In the genomic region with DNA sequence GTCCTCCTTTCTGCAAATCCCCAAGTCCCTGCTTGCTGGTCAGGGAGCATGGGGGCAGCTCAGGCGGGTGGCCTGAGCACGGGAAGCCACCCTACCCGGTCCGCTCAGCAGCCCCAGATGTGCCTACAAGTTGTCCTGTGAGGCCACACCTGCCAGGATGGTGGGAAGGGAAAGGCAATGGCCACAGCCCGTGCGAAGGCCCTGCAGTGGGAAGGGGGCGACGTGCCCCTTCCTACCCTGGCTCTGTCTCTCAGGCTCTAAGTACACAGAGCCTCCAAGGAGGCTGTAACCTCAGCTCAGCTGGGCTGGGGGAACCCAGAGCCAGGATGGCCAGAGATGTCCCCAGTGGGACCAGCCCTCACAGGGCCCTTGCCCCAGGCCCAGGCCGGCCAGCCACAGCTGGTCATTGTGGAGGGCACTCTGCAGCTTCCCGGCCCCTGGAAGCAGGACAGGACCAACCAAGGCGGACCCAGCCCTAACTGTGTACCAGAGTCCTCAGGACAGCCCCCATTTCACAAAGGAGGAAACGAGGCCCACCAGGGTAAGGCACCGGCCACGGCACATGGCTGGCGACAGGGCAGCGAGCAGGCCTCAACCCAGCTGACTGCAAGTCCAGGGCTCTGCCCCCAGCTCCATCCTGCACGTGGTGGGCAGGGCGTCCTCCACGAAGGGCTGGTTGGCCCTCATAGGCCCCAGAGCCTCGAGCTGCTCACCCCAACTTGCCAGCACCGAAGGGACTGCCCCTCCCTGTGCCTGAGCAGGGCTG, we compare ENCODE assay signal across 25 cellular contexts.
A peak's percentile ranks its signal among the peaks of the same experiment; 100 is the strongest.
DNase-seq lines count a peak whose midpoint lies in the region; ATAC-seq, FAIRE-seq and TF ChIP-seq lines count a peak whose summit lies in the region.
"Had no signal": no experiment of that assay in that cellular context is flagged by ENCODE, and none has a peak within 500 bp of the region (broad histone marks: within the 10 kb centered on the region; RNA-seq: fewer than 3 reads in every experiment).

No MANE protein-coding gene starts in this region.

- H3K79me1 ChIP-seq in H9 (ENCODE audit: insufficient read depth, low read depth, low read length, poor library complexity, severe bottlenecking) (no peaks in the 10 kb centered on the region), H1 (ENCODE audit: low read depth, low read length) (no peaks in the 10 kb centered on the region)

- H2BK12ac ChIP-seq in H9 (ENCODE audit: insufficient read length, low read depth, low read length) (no peak overlapping the region), H1 (ENCODE audit: low read depth, low read length) (0 out of 2 replicates have a peak overlapping the region, but pooled peaks have one; percentile 9)

- no peak overlapping the region for H3K9ac ChIP-seq in H9 (ENCODE audit: extremely low read depth, insufficient read length, low read length)
- peak overlapping the region; percentile 78; the same call in 1 of the 2 replicates for H3K9ac ChIP-seq in OCI-LY3 (ENCODE audit: low read length)
- no peak overlapping the region for H3K9ac ChIP-seq in H1 (replicated peaks in 1 of 4; ENCODE audit: extremely low read depth in 1 of 4, low read depth in 3 of 4, low read length in 3 of 4)
- H3K9ac ChIP-seq: GM23248 had no signal

- peaks cover 3% of the 10 kb centered on the region for H3K23me2 ChIP-seq in H9 (ENCODE audit: insufficient read length, low read depth, low read length, poor library complexity, severe bottlenecking)
- H3K23me2 ChIP-seq in H1 (ENCODE audit: low read depth, low read length) = no peaks in the 10 kb centered on the region

- H3K18ac ChIP-seq in H9 (ENCODE audit: insufficient read length, low read depth, low read length) = no peak overlapping the region
- H3K18ac ChIP-seq in H1 (ENCODE audit: extremely low read depth, low read length) = no peak overlapping the region

- POLR2A ChIA-PET in H1 (lab: Charles Lee; ENCODE audit: partially characterized antibody) = no interaction called here

- H3K4me1 ChIP-seq in H9 (ENCODE audit: insufficient read depth, low read length) (no peaks in the 10 kb centered on the region), OCI-LY3 (ENCODE audit: low read length) (peaks cover 52% of the 10 kb centered on the region), H1 (replicated peaks in 1 of 4; ENCODE audit: control insufficient read depth in 3 of 4, insufficient read depth in 4 of 4, low read length in 3 of 4) (no peaks in the 10 kb centered on the region), osteoblast (ENCODE audit: insufficient read depth, low read length) (no peaks in the 10 kb centered on the region), SJCRH30 (peaks cover 23% of the 10 kb centered on the region), suprapubic skin (peaks cover 5% of the 10 kb centered on the region)
- H3K4me1 ChIP-seq: A549 had no signal

- H2AK5ac ChIP-seq in H9 (ENCODE audit: insufficient read length, low read length) (no peak overlapping the region), H1 (ENCODE audit: low read depth, low read length) (no peak overlapping the region)

- H4K91ac ChIP-seq in H9 (ENCODE audit: insufficient read length, low read depth, low read length) = no peak overlapping the region
- H4K91ac ChIP-seq in H1 (replicated peaks; ENCODE audit: insufficient read length, low read length) = no peak overlapping the region

- H3T11ph ChIP-seq in H9 (ENCODE audit: low read length) = no peak overlapping the region

- DNase-seq in H9 = peak; percentile 30
- DNase-seq in H1 (ENCODE audit: low read depth in 1 of 2, low spot score in 2 of 2) = no peak
- DNase-seq in osteoblast (ENCODE audit: insufficient read length, low spot score, missing footprints) = peak; percentile 68
- DNase-seq in SJCRH30 = no peak
- no peak for DNase-seq in suprapubic skin (ENCODE audit: low spot score in 2 of 2)
- DNase-seq: 8988T; ACHN; AML-193; CD4-positive, alpha-beta T cell; CD8-positive, alpha-beta memory T cell; DMS 273 treated with DMSO at 0.1 percent for 48 hours; DMS79; EL; GDM1; GM23248; HCEC 1CT had no signal

- H3K36me3 ChIP-seq in OCI-LY3 (replicated peaks; ENCODE audit: low read depth, low read length) (no peaks in the 10 kb centered on the region), H1 (ENCODE audit: control insufficient read depth in 2 of 4, insufficient read depth in 4 of 4, low read length in 3 of 4) (no peaks in the 10 kb centered on the region), osteoblast (ENCODE audit: insufficient read depth, low read length) (no peaks in the 10 kb centered on the region), SJCRH30 (no peaks in the 10 kb centered on the region), suprapubic skin (no peaks in the 10 kb centered on the region)
- H3K36me3 ChIP-seq: BE2C; BLaER1 treated with 17β-estradiol and CSF1 and Interleukin-3, amounts not matched to agents 10 nM and 100 nM had no signal

- no peaks in the 10 kb centered on the region; a peak in 1 of 5 replicates for H3K9me3 Mint-ChIP-seq in H9
- H3K9me3 Mint-ChIP-seq: CD14-positive monocyte; CD4-positive, alpha-beta T cell; CD8-positive, alpha-beta memory T cell had no signal

- H3K14ac ChIP-seq in H9 (ENCODE audit: insufficient read depth, low read length) (no peak overlapping the region; the same call in 1 of the 2 replicates), H1 (ENCODE audit: insufficient read length) (no peak overlapping the region)

- H3K27ac ChIP-seq in H9 (ENCODE audit: insufficient read length, low read depth, low read length) (no peak overlapping the region), OCI-LY3 (ENCODE audit: low read length) (peak overlapping the region; percentile 77), H1 (ENCODE audit: low read depth, low read length) (no peak overlapping the region), osteoblast (ENCODE audit: low read depth, low read length) (no peak overlapping the region), SJCRH30 (no peak overlapping the region), suprapubic skin (no peak overlapping the region)
- H3K27ac ChIP-seq: A549, GM23248 had no signal

- TF ChIP-seq CTCF in H9 (conservative IDR thresholded peaks at IDR 0.05) (no peak), OCI-LY3 (IDR thresholded peaks at IDR 0.05; ENCODE audit: low read depth, low read length) (no peak), H1 (IDR thresholded peaks at IDR 0.05; ENCODE audit: control extremely low read depth in 1 of 3, insufficient read depth in 1 of 3, low read depth in 1 of 3, low read length in 3 of 3) (no peak), osteoblast (IDR thresholded peaks at IDR 0.05; ENCODE audit: extremely low read depth, low read depth, low read length) (no peak), suprapubic skin (IDR thresholded peaks at IDR 0.05) (no peak)

- no peak overlapping the region for H4K8ac ChIP-seq in H9 (replicated peaks; ENCODE audit: insufficient read length, low read depth, low read length)
- H4K8ac ChIP-seq in H1 (ENCODE audit: extremely low read depth, insufficient read depth, low read length) = no peak overlapping the region

- H3K4me1 Mint-ChIP-seq in H9 = peaks cover 0 to 9% of the 10 kb centered on the region in 2 experiments; a peak in 2 of 4 replicates
- H3K4me1 Mint-ChIP-seq: CD14-positive monocyte; CD8-positive, alpha-beta memory T cell had no signal

- no peak overlapping the region for H2BK20ac ChIP-seq in H9 (ENCODE audit: low read depth, low read length, poor library complexity, severe bottlenecking)
- no peak overlapping the region for H2BK20ac ChIP-seq in H1 (ENCODE audit: low read length)

- no peak overlapping the region for H2BK15ac ChIP-seq in H9 (ENCODE audit: low read depth, low read length)
- no peak overlapping the region for H2BK15ac ChIP-seq in H1 (ENCODE audit: low read length)

- H3K4me3 ChIP-seq in OCI-LY3 (ENCODE audit: low read length) (no peak overlapping the region), H1 (ENCODE audit: extremely low read depth in 1 of 4, insufficient read depth in 2 of 4, low read depth in 3 of 4, low read length in 4 of 4) (no peak overlapping the region), osteoblast (ENCODE audit: insufficient read depth, low read length) (no peak overlapping the region), SJCRH30 (no peak overlapping the region), suprapubic skin (no peak overlapping the region)
- H3K4me3 ChIP-seq: A549; BLaER1 treated with 17β-estradiol and CSF1 and Interleukin-3, amounts not matched to agents 10 nM and 100 nM; GM12878; GM23248 had no signal

- TF ChIP-seq POLR2A in H1 (IDR thresholded peaks at IDR 0.05; ENCODE audit: control extremely low read depth in 1 of 2, low read depth in 2 of 2, low read length in 2 of 2) (no peak), suprapubic skin (IDR thresholded peaks at IDR 0.05) (no peak)

- H3K79me2 ChIP-seq in H9 (ENCODE audit: insufficient read depth, low read length) (no peaks in the 10 kb centered on the region), OCI-LY3 (ENCODE audit: low read length) (peaks cover 5% of the 10 kb centered on the region; the same call in 1 of the 2 replicates), H1 (ENCODE audit: control insufficient read depth in 1 of 2, insufficient read depth in 2 of 2, low read length in 2 of 2) (no peaks in the 10 kb centered on the region), osteoblast (ENCODE audit: insufficient read depth, low read length) (no peaks in the 10 kb centered on the region)

- H3K4me3 Mint-ChIP-seq in H9 = no peak overlapping the region
- H3K4me3 Mint-ChIP-seq: CD14-positive monocyte; CD4-positive, alpha-beta T cell; CD8-positive, alpha-beta memory T cell had no signal

- ATAC-seq in HG03442 (IDR thresholded peaks at IDR 0.05; ENCODE audit: unreplicated experiment) = no peak
- ATAC-seq: A549 had no signal

- TF ChIP-seq EP300 in H1 (IDR thresholded peaks at IDR 0.05; ENCODE audit: borderline replicate concordance in 1 of 2, low read depth in 2 of 2, low read length in 2 of 2) (no peak), suprapubic skin (IDR thresholded peaks at IDR 0.05) (no peak)

- H3K4ac ChIP-seq in H9 (ENCODE audit: low read depth, low read length) = no peak overlapping the region
- no peak overlapping the region for H3K4ac ChIP-seq in H1 (replicated peaks; ENCODE audit: insufficient read length, low read depth, low read length)

- H3K56ac ChIP-seq in H9 (ENCODE audit: insufficient read length, low read depth, low read length) = no peak overlapping the region
- H3K56ac ChIP-seq in H1 (replicated peaks; ENCODE audit: insufficient read length, low read depth, low read length) = no peak overlapping the region

- H3K23ac ChIP-seq in H9 (ENCODE audit: insufficient read length, low read depth, low read length) = no peak overlapping the region
- no peak overlapping the region for H3K23ac ChIP-seq in H1 (ENCODE audit: insufficient read length)

- CTCF ChIA-PET in H1 (lab: Charles Lee; ENCODE audit: partially characterized antibody) = interaction anchor here (0.6 to 0.9 kb wide), 3 partner anchors 36 to 724 kb away, joined by 3 read pairs; no protein-coding TSS in a partner anchor

- no CpG with 5 or more reads among the region's 21 CpGs for WGBS in H9 (ENCODE audit: extremely low coverage, insufficient read length, low lambda C conversion rate)
- 82% methylated on average over 18 of the region's 21 CpGs; no CpG with 5 or more reads in 1 of the 2 experiments for WGBS in H1 (ENCODE audit: extremely low coverage in 1 of 2, insufficient coverage in 1 of 2, insufficient read length in 1 of 2, insufficient replicate concordance in 2 of 2, low coverage in 1 of 2, low lambda C conversion rate in 2 of 2, missing lambda C conversion rate in 1 of 2), 2 experiments
- WGBS in suprapubic skin = 95% methylated on average over 10 of the region's 21 CpGs

- no peak overlapping the region for H2BK120ac ChIP-seq in H9 (ENCODE audit: low read depth, low read length, poor library complexity, severe bottlenecking)
- H2BK120ac ChIP-seq in H1 (replicated peaks; ENCODE audit: low read depth, low read length) = no peak overlapping the region

- H3K36me3 Mint-ChIP-seq in H9 (ENCODE audit: insufficient read depth in 1 of 3, low read depth in 3 of 3) = no peaks in the 10 kb centered on the region
- H3K36me3 Mint-ChIP-seq: CD14-positive monocyte; CD8-positive, alpha-beta memory T cell had no signal

- H3K4me2 ChIP-seq in H9 (ENCODE audit: insufficient read depth, insufficient read length, low read length) = no peak overlapping the region
- H3K4me2 ChIP-seq in OCI-LY3 (ENCODE audit: low read length) = peak overlapping the region; percentile 98; the same call in 1 of the 2 replicates
- no peak overlapping the region for H3K4me2 ChIP-seq in H1 (ENCODE audit: insufficient read depth in 1 of 2, low read depth in 2 of 2, low read length in 2 of 2)
- H3K4me2 ChIP-seq in osteoblast (ENCODE audit: insufficient read depth, low read length) = no peak overlapping the region
- H3K4me2 ChIP-seq: A549 had no signal

- H2BK5ac ChIP-seq in H9 (ENCODE audit: insufficient read length, low read length) (no peak overlapping the region), H1 (ENCODE audit: low read depth, low read length) (peak overlapping the region; percentile 60)

- no peak for FAIRE-seq in H1 (lab: Jason Lieb, UNC)
- FAIRE-seq: A549, D721Med, GM12878, GM19239 had no signal

- H4K20me1 ChIP-seq in H9 (ENCODE audit: control insufficient read depth, insufficient read depth, insufficient read length) (no peaks in the 10 kb centered on the region), OCI-LY3 (ENCODE audit: insufficient read depth, low read length) (no peaks in the 10 kb centered on the region), H1 (replicated peaks in 1 of 2; ENCODE audit: control insufficient read depth in 1 of 2, insufficient read depth in 2 of 2, low read length in 2 of 2) (peaks cover 0 to 5% of the 10 kb centered on the region in 2 experiments), osteoblast (ENCODE audit: insufficient read depth, low read length) (no peaks in the 10 kb centered on the region)

- H3K27me3 ChIP-seq in H9 (ENCODE audit: insufficient read depth, low read length) (no peaks in the 10 kb centered on the region), OCI-LY3 (ENCODE audit: low read depth, low read length) (no peaks in the 10 kb centered on the region), H1 (replicated peaks in 1 of 4; ENCODE audit: control insufficient read depth in 3 of 4, extremely low read depth in 1 of 4, insufficient read depth in 3 of 4, low read length in 3 of 4) (no peaks in the 10 kb centered on the region; a peak in 1 of 7 replicates), osteoblast (ENCODE audit: insufficient read depth, low read length) (no peaks in the 10 kb centered on the region), SJCRH30 (no peaks in the 10 kb centered on the region; the same call in 1 of the 2 replicates), suprapubic skin (no peaks in the 10 kb centered on the region)
- H3K27me3 ChIP-seq: BE2C; BLaER1 treated with 17β-estradiol and CSF1 and Interleukin-3, amounts not matched to agents 10 nM and 100 nM had no signal

- peaks cover 15% of the 10 kb centered on the region for H3K27me3 Mint-ChIP-seq in H9 (ENCODE audit: low read depth)
- H3K27me3 Mint-ChIP-seq: CD4-positive, alpha-beta T cell had no signal

- H4K5ac ChIP-seq in H9 (ENCODE audit: insufficient read length, low read depth, low read length) = no peak overlapping the region
- no peak overlapping the region for H4K5ac ChIP-seq in H1 (ENCODE audit: insufficient read length, low read depth, low read length)

- H3K9me3 ChIP-seq in H9 (ENCODE audit: control insufficient read depth, low read depth, low read length) = no peaks in the 10 kb centered on the region
- no peaks in the 10 kb centered on the region for H3K9me3 ChIP-seq in OCI-LY3 (ENCODE audit: insufficient read depth, low read length)
- H3K9me3 ChIP-seq in H1 (ENCODE audit: insufficient read depth in 2 of 2, low read depth in 1 of 2, low read length in 1 of 2) = no peaks in the 10 kb centered on the region
- no peaks in the 10 kb centered on the region for H3K9me3 ChIP-seq in osteoblast (ENCODE audit: low read depth, low read length)
- no peaks in the 10 kb centered on the region for H3K9me3 ChIP-seq in SJCRH30 (replicated peaks)
- H3K9me3 ChIP-seq in suprapubic skin = no peaks in the 10 kb centered on the region
- H3K9me3 ChIP-seq: A549; BE2C; BLaER1 treated with 17β-estradiol and CSF1 and Interleukin-3, amounts not matched to agents 10 nM and 100 nM had no signal

- H2AFZ ChIP-seq in H9 (ENCODE audit: low read length) (no peak overlapping the region), OCI-LY3 (ENCODE audit: low read depth, low read length) (0 out of 2 replicates have a peak overlapping the region, but pooled peaks have one; percentile 29), H1 (ENCODE audit: low read length) (no peak overlapping the region), osteoblast (ENCODE audit: low read length) (no peak overlapping the region)
- H2AFZ ChIP-seq: GM23248 had no signal

- no peak for TF ChIP-seq RAD21 in H1 (IDR thresholded peaks at IDR 0.05 in 1 of 2, conservative IDR thresholded peaks at IDR 0.05 in 1 of 2; ENCODE audit: low read depth in 2 of 2, low read length in 2 of 2)

- no peak overlapping the region for H3K27ac Mint-ChIP-seq in H9
- H3K27ac Mint-ChIP-seq: CD14-positive monocyte; CD4-positive, alpha-beta T cell had no signal

Comparison
In these comparisons a context has a peak if more than half of its experiments do, and no peak if none do; other contexts are left out.
1. DNase-seq: peak in H9 (single experiment) and osteoblast (single experiment); none in H1 (0 of 2), SJCRH30 (0 of 2) and suprapubic skin (0 of 2).